25 cellular contexts compared by ENCODE assay signal in the genomic region with DNA sequence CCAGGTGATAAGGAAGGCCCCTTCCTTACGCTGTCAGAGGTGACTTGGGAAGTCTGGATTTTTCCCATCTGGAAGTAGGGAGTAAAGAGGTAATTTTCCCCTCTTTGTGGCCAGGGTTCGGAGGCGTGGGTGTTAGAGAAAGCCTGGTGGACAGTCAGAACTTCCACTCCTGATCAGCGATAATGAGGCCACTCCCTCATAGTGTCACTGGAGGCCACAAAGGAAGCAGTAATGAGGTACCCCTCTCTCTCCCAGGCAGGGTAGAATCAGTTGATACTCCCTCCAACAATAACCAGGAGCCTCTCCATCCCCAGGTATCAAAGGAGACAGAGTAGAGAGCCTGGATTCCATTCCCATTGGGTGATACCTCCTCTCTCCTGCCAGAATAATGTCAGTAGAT. TPM values are rescaled to one million over a fixed set of nuclear protein-coding genes. Genes with fewer than 3 reads are reported as not detected.
DNase-seq lines count a peak whose midpoint lies in the region; ATAC-seq and TF ChIP-seq lines count a peak whose summit lies in the region.
"Had no signal": no experiment of that assay in that cellular context is flagged by ENCODE, and none has a peak within 500 bp of the region (broad histone marks: within the 10 kb centered on the region; RNA-seq: fewer than 3 reads in every experiment).

No MANE protein-coding gene starts in this region.

- H4K91ac ChIP-seq in trophoblast cell (ENCODE audit: low read depth, low read length), result no peak overlapping the region

- H3K79me1 ChIP-seq in trophoblast cell (ENCODE audit: low read length), result peaks cover 4% of the 10 kb centered on the region

- WGBS in trophoblast cell (ENCODE audit: extremely low coverage, insufficient coverage, insufficient read length), result no CpG with 5 or more reads among the region's 4 CpGs
- 84 to 100% (median 98%) methylated on average over 4 of the region's 4 CpGs for WGBS in spleen, 5 donors

- peak; percentile 65 for ATAC-seq in activated naive CD8-positive, alpha-beta T cell treated with anti-CD3 and anti-CD28 coated beads, Interleukin-2, amount 50 U/mL, for 24 hours
- peak; percentile 18; the same call in 2 of the 3 replicates for ATAC-seq in RWPE2 (ENCODE audit: low read depth)
- ATAC-seq: A549, GM12878 had no signal

- no peak overlapping the region for H2BK120ac ChIP-seq in trophoblast cell (ENCODE audit: insufficient read depth, low read length, poor library complexity)

- no peak overlapping the region for H4K8ac ChIP-seq in trophoblast cell (ENCODE audit: low read depth, low read length)

- H2AK5ac ChIP-seq in trophoblast cell (ENCODE audit: low read length), result no peak overlapping the region

- peaks cover 22% of the 10 kb centered on the region for H3K36me3 Mint-ChIP-seq in activated naive CD8-positive, alpha-beta T cell treated with anti-CD3 and anti-CD28 coated beads, Interleukin-2, amount 50 U/mL, for 24 hours (ENCODE audit: low read depth)
- peaks cover 19% of the 10 kb centered on the region for H3K36me3 Mint-ChIP-seq in activated naive CD8-positive, alpha-beta T cell treated with anti-CD3 and anti-CD28 coated beads for 36 hours
- peaks cover 21% of the 10 kb centered on the region for H3K36me3 Mint-ChIP-seq in activated CD4-positive, alpha-beta T cell treated with anti-CD3 and anti-CD28 coated beads, Interleukin-2, amount 10 ng/mL, durations not matched to agents 24 days and 14 days (ENCODE audit: low read depth)

- peaks cover 12% of the 10 kb centered on the region for H3K4me1 ChIP-seq in RWPE2 (ENCODE audit: insufficient read depth, poor library complexity, severe bottlenecking)
- H3K4me1 ChIP-seq in ascending aorta, result peaks cover 0 to 3% of the 10 kb centered on the region in 2 donors
- H3K4me1 ChIP-seq in trophoblast cell (ENCODE audit: control insufficient read depth in 1 of 2, insufficient read depth in 2 of 2, low read length in 2 of 2), result peaks cover 8 to 10% of the 10 kb centered on the region in 2 experiments
- H3K4me1 ChIP-seq in spleen, result no peaks in the 10 kb centered on the region

- H3K36me3 ChIP-seq in RWPE2 (ENCODE audit: low read depth) (peaks cover 72% of the 10 kb centered on the region), ascending aorta (peaks cover 0 to 13% of the 10 kb centered on the region in 2 donors), trophoblast cell (ENCODE audit: control insufficient read depth in 1 of 2, insufficient read depth in 2 of 2, low read length in 2 of 2) (peaks cover 1 to 5% of the 10 kb centered on the region in 2 experiments), spleen (peaks cover 2 to 84% (median 28%) of the 10 kb centered on the region in 6 donors)

- H4K12ac ChIP-seq in trophoblast cell (ENCODE audit: low read depth, low read length), result no peak overlapping the region

- H3K27me3 Mint-ChIP-seq in activated naive CD8-positive, alpha-beta T cell treated with anti-CD3 and anti-CD28 coated beads, Interleukin-2, amount 50 U/mL, for 24 hours, result no peaks in the 10 kb centered on the region
- H3K27me3 Mint-ChIP-seq in activated naive CD8-positive, alpha-beta T cell treated with anti-CD3 and anti-CD28 coated beads for 36 hours, result no peaks in the 10 kb centered on the region
- H3K27me3 Mint-ChIP-seq in activated CD4-positive, alpha-beta T cell treated with anti-CD3 and anti-CD28 coated beads, Interleukin-2, amount 10 ng/mL, durations not matched to agents 24 days and 14 days, result no peaks in the 10 kb centered on the region
- H3K27me3 Mint-ChIP-seq: B cell; CD4-positive, alpha-beta memory T cell; CD4-positive, CD25-positive, alpha-beta regulatory T cell; CD8-positive, alpha-beta memory T cell had no signal

- H3K9ac ChIP-seq in trophoblast cell (ENCODE audit: low read length), result peak overlapping the region; percentile 2
- H3K9ac ChIP-seq: BLaER1 treated with 17β-estradiol and CSF1 and Interleukin-3, amounts not matched to agents 10 nM and 100 nM had no signal

- no peak overlapping the region for H3K4ac ChIP-seq in trophoblast cell (ENCODE audit: low read depth, low read length)

- H3K23ac ChIP-seq in trophoblast cell (ENCODE audit: low read length), result no peak overlapping the region

- H3K27ac Mint-ChIP-seq in activated naive CD8-positive, alpha-beta T cell treated with anti-CD3 and anti-CD28 coated beads, Interleukin-2, amount 50 U/mL, for 24 hours, result no peak overlapping the region
- no peak overlapping the region for H3K27ac Mint-ChIP-seq in activated naive CD8-positive, alpha-beta T cell treated with anti-CD3 and anti-CD28 coated beads for 36 hours
- H3K27ac Mint-ChIP-seq in activated CD4-positive, alpha-beta T cell treated with anti-CD3 and anti-CD28 coated beads, Interleukin-2, amount 10 ng/mL, durations not matched to agents 24 days and 14 days, result no peak overlapping the region
- H3K27ac Mint-ChIP-seq: B cell; CD4-positive, alpha-beta memory T cell had no signal

- H2BK5ac ChIP-seq in trophoblast cell (ENCODE audit: low read depth, low read length, poor library complexity), result no peak overlapping the region

- no peak overlapping the region for H3K4me3 Mint-ChIP-seq in activated naive CD8-positive, alpha-beta T cell treated with anti-CD3 and anti-CD28 coated beads, Interleukin-2, amount 50 U/mL, for 24 hours
- H3K4me3 Mint-ChIP-seq in activated naive CD8-positive, alpha-beta T cell treated with anti-CD3 and anti-CD28 coated beads for 36 hours, result no peak overlapping the region
- no peak overlapping the region for H3K4me3 Mint-ChIP-seq in activated CD4-positive, alpha-beta T cell treated with anti-CD3 and anti-CD28 coated beads, Interleukin-2, amount 10 ng/mL, durations not matched to agents 24 days and 14 days
- H3K4me3 Mint-ChIP-seq: B cell; CD4-positive, alpha-beta memory T cell; CD4-positive, CD25-positive, alpha-beta regulatory T cell; CD8-positive, alpha-beta memory T cell had no signal

- TF ChIP-seq CTCF in RWPE2 (IDR thresholded peaks at IDR 0.05; ENCODE audit: poor library complexity, severe bottlenecking) (no peak), ascending aorta (IDR thresholded peaks at IDR 0.05) (no peak), spleen (IDR thresholded peaks at IDR 0.05 in 8 of 11, conservative IDR thresholded peaks at IDR 0.05 in 3 of 11) (no peak)

- peak overlapping the region; percentile 4 for H2BK12ac ChIP-seq in trophoblast cell (ENCODE audit: low read length)

- no peak overlapping the region for H2AFZ ChIP-seq in trophoblast cell (ENCODE audit: insufficient read depth, low read length, poor library complexity)

- DNase-seq in activated naive CD8-positive, alpha-beta T cell treated with anti-CD3 and anti-CD28 coated beads, Interleukin-2, amount 50 U/mL, for 24 hours, result no peak
- DNase-seq in activated naive CD8-positive, alpha-beta T cell treated with anti-CD3 and anti-CD28 coated beads for 36 hours, result no peak
- DNase-seq in RWPE2 (ENCODE audit: low spot score), result no peak
- DNase-seq in ascending aorta (ENCODE audit: low spot score in 2 of 2), result no peak
- no peak for DNase-seq in trophoblast cell
- DNase-seq in activated CD4-positive, alpha-beta T cell treated with anti-CD3 and anti-CD28 coated beads, Interleukin-2, amount 10 ng/mL, durations not matched to agents 24 days and 14 days, result no peak
- DNase-seq in spleen, result no peak
- DNase-seq: AML-193; CD4-positive, alpha-beta memory T cell; CD4-positive, CD25-positive, alpha-beta regulatory T cell; CD8-positive, alpha-beta memory T cell; COR-L47; DMS 273 treated with DMSO at 0.1 percent for 48 hours; DMS153; DMS53; DMS79; DND-41; EL; GDM1 had no signal

- intact Hi-C loops in ascending aorta (cut with DNase I), result no loop called here
- intact Hi-C loops in activated CD4-positive, alpha-beta T cell treated with anti-CD3 and anti-CD28 coated beads, Interleukin-2, amount 10 ng/mL, durations not matched to agents 24 days and 14 days (cut with micrococcal nuclease), result no loop called here
- intact Hi-C loops in spleen (cut with DNase I; ENCODE audit: low total_unique reads), result loop anchor here (5.0 to 10.0 kb wide), 2 partner anchors 56 to 284 kb away; no protein-coding TSS in a partner anchor

- H3K4me2 ChIP-seq in trophoblast cell (ENCODE audit: low read length), result no peak overlapping the region
- H3K4me2 ChIP-seq: A549; BLaER1 treated with 17β-estradiol and CSF1 and Interleukin-3, amounts not matched to agents 10 nM and 100 nM had no signal

- TF ChIP-seq POLR2A in spleen (IDR thresholded peaks at IDR 0.05), result no peak

- H3K27ac ChIP-seq in RWPE2 (ENCODE audit: poor library complexity, severe bottlenecking) (no peak overlapping the region), ascending aorta (peak overlapping the region; percentile 29 to 59), trophoblast cell (ENCODE audit: low read depth, low read length) (no peak overlapping the region), spleen (no peak overlapping the region)
- H3K27ac ChIP-seq: 22Rv1; A549; BLaER1 treated with 17β-estradiol and CSF1 and Interleukin-3, amounts not matched to agents 10 nM and 100 nM; C4-2B had no signal

- H3K27me3 ChIP-seq in RWPE2 (ENCODE audit: insufficient read depth, poor library complexity, severe bottlenecking) (no peaks in the 10 kb centered on the region), ascending aorta (no peaks in the 10 kb centered on the region), trophoblast cell (ENCODE audit: insufficient read depth, low read length) (no peaks in the 10 kb centered on the region), spleen (replicated peaks in 1 of 7) (no peaks in the 10 kb centered on the region)
- H3K27me3 ChIP-seq: BLaER1 treated with 17β-estradiol and CSF1 and Interleukin-3, amounts not matched to agents 10 nM and 100 nM had no signal

- no peak overlapping the region for H3K4me3 ChIP-seq in RWPE2 (ENCODE audit: severe bottlenecking)
- H3K4me3 ChIP-seq in ascending aorta, result no peak overlapping the region
- H3K4me3 ChIP-seq in trophoblast cell (ENCODE audit: low read depth, low read length), result no peak overlapping the region
- no peak overlapping the region for H3K4me3 ChIP-seq in spleen
- H3K4me3 ChIP-seq: A549; BLaER1 treated with 17β-estradiol and CSF1 and Interleukin-3, amounts not matched to agents 10 nM and 100 nM; GM12878 had no signal

- no peak overlapping the region for H3K14ac ChIP-seq in trophoblast cell (ENCODE audit: low read length)

- no peaks in the 10 kb centered on the region for H3K9me3 Mint-ChIP-seq in activated naive CD8-positive, alpha-beta T cell treated with anti-CD3 and anti-CD28 coated beads, Interleukin-2, amount 50 U/mL, for 24 hours
- no peaks in the 10 kb centered on the region for H3K9me3 Mint-ChIP-seq in activated naive CD8-positive, alpha-beta T cell treated with anti-CD3 and anti-CD28 coated beads for 36 hours
- no peaks in the 10 kb centered on the region for H3K9me3 Mint-ChIP-seq in activated CD4-positive, alpha-beta T cell treated with anti-CD3 and anti-CD28 coated beads, Interleukin-2, amount 10 ng/mL, durations not matched to agents 24 days and 14 days
- H3K9me3 Mint-ChIP-seq: CD4-positive, alpha-beta memory T cell; CD4-positive, CD25-positive, alpha-beta regulatory T cell; CD8-positive, alpha-beta memory T cell had no signal

- H3K4me1 Mint-ChIP-seq in activated naive CD8-positive, alpha-beta T cell treated with anti-CD3 and anti-CD28 coated beads, Interleukin-2, amount 50 U/mL, for 24 hours, result no peaks in the 10 kb centered on the region
- H3K4me1 Mint-ChIP-seq in activated naive CD8-positive, alpha-beta T cell treated with anti-CD3 and anti-CD28 coated beads for 36 hours, result no peaks in the 10 kb centered on the region
- H3K4me1 Mint-ChIP-seq in activated CD4-positive, alpha-beta T cell treated with anti-CD3 and anti-CD28 coated beads, Interleukin-2, amount 10 ng/mL, durations not matched to agents 24 days and 14 days, result no peaks in the 10 kb centered on the region
- H3K4me1 Mint-ChIP-seq: B cell; CD8-positive, alpha-beta memory T cell had no signal

- H3K9me3 ChIP-seq in RWPE2 (ENCODE audit: severe bottlenecking) (no peaks in the 10 kb centered on the region), ascending aorta (no peaks in the 10 kb centered on the region), trophoblast cell (ENCODE audit: insufficient read depth, low read depth, low read length) (no peaks in the 10 kb centered on the region), spleen (no peaks in the 10 kb centered on the region)
- H3K9me3 ChIP-seq: A549; BLaER1 treated with 17β-estradiol and CSF1 and Interleukin-3, amounts not matched to agents 10 nM and 100 nM had no signal

- no peak overlapping the region for H3K18ac ChIP-seq in trophoblast cell (ENCODE audit: low read length)

- H3K79me2 ChIP-seq in trophoblast cell (ENCODE audit: control insufficient read depth, insufficient read depth, low read length, poor library complexity), result no peaks in the 10 kb centered on the region

RNA-seq across cellular contexts. Expression of a gene that starts 30.0 kb away (rescaled TPM):
- total RNA-seq in activated naive CD8-positive, alpha-beta T cell treated with anti-CD3 and anti-CD28 coated beads for 36 hours, result 10 to 100 TPM; 20.7 to 20.9 TPM
- total RNA-seq in ascending aorta (5.2 TPM), spleen (10 to 100 TPM; 12.6 to 17.4 (median 13.7) TPM)
- 5.0 and 5.4 TPM in 2 replicates for polyA plus RNA-seq in trophoblast cell (2013)
- 16.5 TPM in 2 replicates for total RNA-seq in activated CD4-positive, alpha-beta T cell treated with anti-CD3 and anti-CD28 coated beads, Interleukin-2, amount 10 ng/mL, durations not matched to agents 24 days and 14 days
- 1 to 10 TPM; 2.1 to 3.4 (median 2.5) TPM for polyA plus RNA-seq in spleen

Comparison
In these comparisons a context has a peak if more than half of its experiments do, and no peak if none do; other contexts are left out.
1. H3K27ac ChIP-seq: peak in ascending aorta (2 of 2); none in RWPE2 (single experiment), trophoblast cell (single experiment) and spleen (0 of 8).